In the genomic region with DNA sequence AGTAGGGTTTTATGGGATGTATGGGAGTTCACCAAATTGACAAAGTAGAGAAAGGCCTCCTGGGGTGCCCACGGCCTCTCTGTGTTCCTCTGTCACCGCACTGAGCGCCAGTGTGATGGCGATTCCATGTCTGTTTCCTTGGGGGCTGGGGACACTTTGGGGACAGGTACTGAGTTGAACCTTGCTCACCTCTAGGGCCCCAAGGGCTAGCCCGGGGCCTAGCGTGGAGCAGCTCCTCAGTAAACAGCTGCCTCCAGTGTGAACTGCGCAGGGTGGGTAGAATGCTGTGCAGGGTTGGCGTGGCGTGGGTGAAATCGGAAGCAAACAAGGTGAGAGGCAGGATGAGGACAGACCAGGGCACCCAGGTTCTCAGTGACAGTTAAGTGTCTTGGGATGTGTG, we compare ENCODE assay signal across 22 cellular contexts.
"Had no signal": no experiment of that assay in that cellular context is flagged by ENCODE, and none has a peak within 500 bp of the region (broad histone marks: within the 10 kb centered on the region; RNA-seq: fewer than 3 reads in every experiment).

No MANE protein-coding gene starts in this region.

- ATAC-seq: HepG2 had no signal

- H3K9me3 ChIP-seq: MG63, SK-N-SH had no signal

- H3K36me3 ChIP-seq: MG63 had no signal

- DNase-seq: IMR-90, Karpas-422, KG1, MG63, NCI-H1092, NCI-H1105 treated with DMSO at 0.1 percent for 48 hours, NCI-H1417 treated with DMSO at 0.1 percent for 48 hours, NCI-H146, NCI-H1694 treated with DMSO at 0.1 percent for 48 hours, NCI-H1930, NCI-H2081, NCI-H2171, NCI-H226, NCI-H446, NCI-H510A, NCI-H524 treated with DMSO at 0.1 percent for 48 hours, NCI-H69, NCI-H774, RPMI8226, SHP77, SK-N-SH had no signal

- H3K4me3 ChIP-seq: MG63 had no signal

- H3K27me3 ChIP-seq: MG63 had no signal
